24 cellular contexts compared by ENCODE assay signal in genomic region chr22:20563464-20563906, GRCh38. TPM values are rescaled to one million over a fixed set of nuclear protein-coding genes. Genes with fewer than 3 reads are reported as not detected.
DNase-seq lines count a peak whose midpoint lies in the region; ATAC-seq, FAIRE-seq and TF ChIP-seq lines count a peak whose summit lies in the region.
"Had no signal": no experiment of that assay in that cellular context is flagged by ENCODE, and none has a peak within 500 bp of the region (broad histone marks: within the 10 kb centered on the region; RNA-seq: fewer than 3 reads in every experiment).

No MANE protein-coding gene starts in this region.

- peak overlapping the region; percentile 30 for H3K27ac Mint-ChIP-seq in activated CD4-positive, alpha-beta T cell treated with anti-CD3 and anti-CD28 coated beads, Interleukin-2, amount 10 ng/mL, durations not matched to agents 24 days and 14 days
- H3K27ac Mint-ChIP-seq in HFFc6, result peak overlapping the region; percentile 14; the same call in 1 of the 2 replicates
- H3K27ac Mint-ChIP-seq in activated T-helper 17 cell treated with anti-CD3 and anti-CD28 coated beads, Interleukin-2, amount 50 U/mL, for 72 hours, result peak overlapping the region; percentile 60
- peak overlapping the region; percentile 77 to 85 for H3K27ac Mint-ChIP-seq in natural killer cell treated with Interleukin-12 subunit alpha and Interleukin-12 subunit beta and Interleukin-15 and Interleukin-18, amount 100 ng/mL, for 72 hours
- H3K27ac Mint-ChIP-seq: progenitor cell of endocrine pancreas had no signal

- H3K36me3 ChIP-seq in pancreas (peaks cover 0 to 23% (median 15%) of the 10 kb centered on the region in 3 donors), body of pancreas (replicated peaks in 1 of 2; ENCODE audit: insufficient read depth in 1 of 2, low read depth in 2 of 2) (peaks cover 1 to 17% of the 10 kb centered on the region in 2 donors)

- TF ChIP-seq POLR2A in body of pancreas (IDR thresholded peaks at IDR 0.05), result no peak

- peaks cover 65% of the 10 kb centered on the region for H3K4me1 Mint-ChIP-seq in activated CD4-positive, alpha-beta T cell treated with anti-CD3 and anti-CD28 coated beads, Interleukin-2, amount 10 ng/mL, durations not matched to agents 24 days and 14 days
- peaks cover 50% of the 10 kb centered on the region for H3K4me1 Mint-ChIP-seq in HFFc6 (ENCODE audit: low read depth)
- peaks cover 37% of the 10 kb centered on the region for H3K4me1 Mint-ChIP-seq in activated T-helper 17 cell treated with anti-CD3 and anti-CD28 coated beads, Interleukin-2, amount 50 U/mL, for 72 hours
- H3K4me1 Mint-ChIP-seq in natural killer cell treated with Interleukin-12 subunit alpha and Interleukin-12 subunit beta and Interleukin-15 and Interleukin-18, amount 100 ng/mL, for 72 hours (ENCODE audit: low read depth in 2 of 2), result peaks cover 59 to 74% of the 10 kb centered on the region in 2 donors

- DNase-seq in activated CD4-positive, alpha-beta T cell treated with anti-CD3 and anti-CD28 coated beads, Interleukin-2, amount 10 ng/mL, durations not matched to agents 24 days and 14 days, result no peak
- DNase-seq in activated CD4-positive, alpha-beta T cell treated with anti-CD3 and anti-CD28 coated beads, Interleukin-2, amount 50 U/mL, for 1 hour, result no peak
- DNase-seq in HFFc6 (no peak), omental fat pad (ENCODE audit: low spot score) (no peak), pancreas (no peak), body of pancreas (no peak)
- no peak for DNase-seq in natural killer cell treated with Interleukin-12 subunit alpha and Interleukin-12 subunit beta and Interleukin-15 and Interleukin-18, amount 100 ng/mL, for 72 hours (ENCODE audit: low spot score)
- DNase-seq: DMS79, IMR-90, kidney, mammary epithelial cell, NCI-H187, NCI-H226 had no signal

- intact Hi-C loops in activated CD4-positive, alpha-beta T cell treated with anti-CD3 and anti-CD28 coated beads, Interleukin-2, amount 10 ng/mL, durations not matched to agents 24 days and 14 days (cut with micrococcal nuclease), result no loop called here
- intact Hi-C loops in pancreas (cut with DNase I) (no loop called here), body of pancreas (cut with DNase I) (no loop called here)

- no peak overlapping the region for H3K4me3 Mint-ChIP-seq in activated CD4-positive, alpha-beta T cell treated with anti-CD3 and anti-CD28 coated beads, Interleukin-2, amount 10 ng/mL, durations not matched to agents 24 days and 14 days
- H3K4me3 Mint-ChIP-seq in HFFc6, result no peak overlapping the region
- H3K4me3 Mint-ChIP-seq in activated T-helper 17 cell treated with anti-CD3 and anti-CD28 coated beads, Interleukin-2, amount 50 U/mL, for 72 hours, result peak overlapping the region; percentile 70
- peak overlapping the region; percentile 65 for H3K4me3 Mint-ChIP-seq in natural killer cell treated with Interleukin-12 subunit alpha and Interleukin-12 subunit beta and Interleukin-15 and Interleukin-18, amount 100 ng/mL, for 72 hours
- H3K4me3 Mint-ChIP-seq: nephron had no signal

- H3K27me3 Mint-ChIP-seq in activated CD4-positive, alpha-beta T cell treated with anti-CD3 and anti-CD28 coated beads, Interleukin-2, amount 10 ng/mL, durations not matched to agents 24 days and 14 days, result no peaks in the 10 kb centered on the region
- H3K27me3 Mint-ChIP-seq in HFFc6 (ENCODE audit: insufficient read depth), result peaks cover 4% of the 10 kb centered on the region
- no peaks in the 10 kb centered on the region for H3K27me3 Mint-ChIP-seq in activated T-helper 17 cell treated with anti-CD3 and anti-CD28 coated beads, Interleukin-2, amount 50 U/mL, for 72 hours
- no peaks in the 10 kb centered on the region for H3K27me3 Mint-ChIP-seq in natural killer cell treated with Interleukin-12 subunit alpha and Interleukin-12 subunit beta and Interleukin-15 and Interleukin-18, amount 100 ng/mL, for 72 hours
- H3K27me3 Mint-ChIP-seq: progenitor cell of endocrine pancreas had no signal

- no peak overlapping the region for H3K4me3 ChIP-seq in pancreas
- H3K4me3 ChIP-seq in body of pancreas, result no peak overlapping the region
- H3K4me3 ChIP-seq: A549, colonic mucosa, hepatocyte, PC-9, SJSA1, skin epidermis had no signal

- H3K9me3 ChIP-seq in pancreas (no peaks in the 10 kb centered on the region), body of pancreas (no peaks in the 10 kb centered on the region)
- H3K9me3 ChIP-seq: colonic mucosa, SJSA1 had no signal

- ATAC-seq in activated T-helper 17 cell treated with anti-CD3 and anti-CD28 coated beads, Interleukin-2, amount 50 U/mL, for 72 hours (replicated peaks), result peak; percentile 78
- peak; percentile 78 to 90 for ATAC-seq in natural killer cell treated with Interleukin-12 subunit alpha and Interleukin-12 subunit beta and Interleukin-15 and Interleukin-18, amount 100 ng/mL, for 72 hours
- ATAC-seq in omental fat pad (ENCODE audit: low FRiP score) (no peak), pancreas (no peak), body of pancreas (no peak)

- H3K27ac ChIP-seq in pancreas, result no peak overlapping the region
- H3K27ac ChIP-seq in body of pancreas, result no peak overlapping the region
- H3K27ac ChIP-seq: colonic mucosa, hepatocyte, PC-9, SJSA1 had no signal

- no peak for FAIRE-seq in pancreas (lab: Jason Lieb, UNC)
- FAIRE-seq: A549, astrocyte, GM18507, kidney had no signal

- H3K36me3 Mint-ChIP-seq in activated CD4-positive, alpha-beta T cell treated with anti-CD3 and anti-CD28 coated beads, Interleukin-2, amount 10 ng/mL, durations not matched to agents 24 days and 14 days (ENCODE audit: low read depth), result peaks cover 78% of the 10 kb centered on the region
- peaks cover 64% of the 10 kb centered on the region for H3K36me3 Mint-ChIP-seq in HFFc6 (ENCODE audit: low read depth)
- H3K36me3 Mint-ChIP-seq in activated T-helper 17 cell treated with anti-CD3 and anti-CD28 coated beads, Interleukin-2, amount 50 U/mL, for 72 hours (ENCODE audit: low read depth), result peaks cover 91% of the 10 kb centered on the region
- H3K36me3 Mint-ChIP-seq in natural killer cell treated with Interleukin-12 subunit alpha and Interleukin-12 subunit beta and Interleukin-15 and Interleukin-18, amount 100 ng/mL, for 72 hours, result peaks cover 32% of the 10 kb centered on the region

- H3K27me3 ChIP-seq in pancreas, result no peaks in the 10 kb centered on the region
- H3K27me3 ChIP-seq in body of pancreas, result no peaks in the 10 kb centered on the region
- H3K27me3 ChIP-seq: colonic mucosa, hepatocyte, SJSA1 had no signal

- H3K9me3 Mint-ChIP-seq in activated CD4-positive, alpha-beta T cell treated with anti-CD3 and anti-CD28 coated beads, Interleukin-2, amount 10 ng/mL, durations not matched to agents 24 days and 14 days, result peaks cover 9% of the 10 kb centered on the region
- no peaks in the 10 kb centered on the region for H3K9me3 Mint-ChIP-seq in HFFc6
- peaks cover 5% of the 10 kb centered on the region for H3K9me3 Mint-ChIP-seq in activated T-helper 17 cell treated with anti-CD3 and anti-CD28 coated beads, Interleukin-2, amount 50 U/mL, for 72 hours
- no peaks in the 10 kb centered on the region for H3K9me3 Mint-ChIP-seq in natural killer cell treated with Interleukin-12 subunit alpha and Interleukin-12 subunit beta and Interleukin-15 and Interleukin-18, amount 100 ng/mL, for 72 hours

- WGBS in pancreas, 2 donors, result 86 to 92% methylated on average over 4 of the region's 4 CpGs
- 89 to 94% methylated on average over 4 of the region's 4 CpGs for WGBS in body of pancreas, 2 donors

- TF ChIP-seq CTCF in HFFc6 (IDR thresholded peaks at IDR 0.05), result no peak
- TF ChIP-seq CTCF in omental fat pad (IDR thresholded peaks at IDR 0.05), result no peak
- no peak for TF ChIP-seq CTCF in pancreas (IDR thresholded peaks at IDR 0.05)
- no peak for TF ChIP-seq CTCF in body of pancreas (IDR thresholded peaks at IDR 0.05)

- H3K4me1 ChIP-seq in pancreas (peaks cover 7 to 13% (median 10%) of the 10 kb centered on the region in 3 donors), body of pancreas (peaks cover 24% of the 10 kb centered on the region)

RNA-seq across cellular contexts. Expression of gene MED15, which starts 56.1 kb away (rescaled TPM):
- 113 and 117 TPM in 2 replicates for total RNA-seq in activated CD4-positive, alpha-beta T cell treated with anti-CD3 and anti-CD28 coated beads, Interleukin-2, amount 10 ng/mL, durations not matched to agents 24 days and 14 days
- 100 to 1,000 TPM; 128 to 148 (median 136) TPM for total RNA-seq in HFFc6 (2021; fragmentation: NEBNext Ultra II Directional; extraction: Animal tissue kit (Norgen Biotek cat#: 25700))
- 100 to 1,000 TPM; 115 to 118 TPM for total RNA-seq in activated T-helper 17 cell treated with anti-CD3 and anti-CD28 coated beads, Interleukin-2, amount 50 U/mL, for 72 hours
- 100 to 1,000 TPM; 171 to 178 TPM for total RNA-seq in natural killer cell treated with Interleukin-12 subunit alpha and Interleukin-12 subunit beta and Interleukin-15 and Interleukin-18, amount 100 ng/mL, for 72 hours
- total RNA-seq in omental fat pad, result 10 to 100 TPM; 36.5 to 90.5 (median 57.2) TPM
- 10 to 100 TPM; 27.1 to 47.9 (median 35.4) TPM for total RNA-seq in pancreas
- polyA plus RNA-seq in pancreas, result 10 to 100 TPM; 61.0 to 61.7 TPM
- total RNA-seq in body of pancreas, result 10 to 100 TPM; 31.6 to 36.9 TPM

Comparison
In these comparisons a context has a peak if more than half of its experiments do, and no peak if none do; other contexts are left out.
1. H3K27ac Mint-ChIP-seq: peak in every context shown above with its lines; median percentile 81 in natural killer cell treated with Interleukin-12 subunit alpha and Interleukin-12 subunit beta and Interleukin-15 and Interleukin-18, amount 100 ng/mL, for 72 hours; 60 in activated T-helper 17 cell treated with anti-CD3 and anti-CD28 coated beads, Interleukin-2, amount 50 U/mL, for 72 hours; 30 in activated CD4-positive, alpha-beta T cell treated with anti-CD3 and anti-CD28 coated beads, Interleukin-2, amount 10 ng/mL, durations not matched to agents 24 days and 14 days; 14 in HFFc6.
2. H3K4me3 Mint-ChIP-seq: peak in activated T-helper 17 cell treated with anti-CD3 and anti-CD28 coated beads, Interleukin-2, amount 50 U/mL, for 72 hours (single experiment) and natural killer cell treated with Interleukin-12 subunit alpha and Interleukin-12 subunit beta and Interleukin-15 and Interleukin-18, amount 100 ng/mL, for 72 hours (single experiment); none in activated CD4-positive, alpha-beta T cell treated with anti-CD3 and anti-CD28 coated beads, Interleukin-2, amount 10 ng/mL, durations not matched to agents 24 days and 14 days (single experiment) and HFFc6 (single experiment).
3. ATAC-seq: peak in activated T-helper 17 cell treated with anti-CD3 and anti-CD28 coated beads, Interleukin-2, amount 50 U/mL, for 72 hours (single experiment) and natural killer cell treated with Interleukin-12 subunit alpha and Interleukin-12 subunit beta and Interleukin-15 and Interleukin-18, amount 100 ng/mL, for 72 hours (2 of 2); none in omental fat pad (single experiment), pancreas (0 of 4) and body of pancreas (single experiment).